ENCODE assay signal across 9 cellular contexts in the genomic region with DNA sequence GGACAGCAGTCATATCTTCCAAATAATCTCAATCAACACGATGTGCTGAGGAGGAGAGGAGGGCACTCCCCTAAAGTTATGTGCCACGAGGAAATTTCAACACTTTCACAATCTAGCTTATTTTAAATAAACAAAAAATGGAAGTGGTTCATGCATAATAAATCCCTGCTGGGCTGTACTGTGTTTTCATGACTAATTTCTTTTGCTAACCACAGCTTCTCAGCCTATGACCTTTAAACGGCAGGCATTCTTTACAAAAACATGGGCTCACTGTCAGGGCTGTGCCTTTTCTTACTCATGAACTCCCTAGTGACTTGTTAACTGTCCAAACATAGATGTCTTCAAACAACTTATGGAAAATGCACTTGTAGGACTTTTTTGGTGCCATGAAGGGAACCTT.
A peak's percentile ranks its signal among the peaks of the same experiment; 100 is the strongest.
DNase-seq lines count a peak whose midpoint lies in the region; ATAC-seq, FAIRE-seq and TF ChIP-seq lines count a peak whose summit lies in the region.
"Had no signal": no experiment of that assay in that cellular context is flagged by ENCODE, and none has a peak within 500 bp of the region (broad histone marks: within the 10 kb centered on the region; RNA-seq: fewer than 3 reads in every experiment).

No MANE protein-coding gene starts in this region.

- H3K27me3 ChIP-seq in HAP-1 (ENCODE audit: low read depth) (no peaks in the 10 kb centered on the region), small intestine (ENCODE audit: control insufficient read depth in 2 of 2, insufficient read depth in 2 of 2, low read length in 2 of 2) (no peaks in the 10 kb centered on the region), WERI-Rb-1 (ENCODE audit: insufficient read depth, low read depth, severe bottlenecking) (no peaks in the 10 kb centered on the region)
- H3K27me3 ChIP-seq: colonic mucosa had no signal

- DNase-seq in HAP-1 (ENCODE audit: low spot score in 2 of 2) = peak; percentile 23 to 70
- DNase-seq in RCC 7860 (ENCODE audit: low spot score) = peak; percentile 90
- DNase-seq in fibroblast of gingiva (ENCODE audit: low read depth) = peak; percentile 95
- DNase-seq in small intestine = peak; percentile 41
- DNase-seq in caudate nucleus (lab: John Stamatoyannopoulos, UW) = no peak
- no peak for DNase-seq in NCI-H1694 (lab: John Stamatoyannopoulos, UW)
- no peak for DNase-seq in WERI-Rb-1
- DNase-seq: colonic mucosa had no signal

- WGBS in small intestine, 3 donors = 1 to 10% (median 5%) methylated on average over 3 of the region's 3 CpGs

- H3K4me1 ChIP-seq in HAP-1 (peaks cover 16% of the 10 kb centered on the region), small intestine (ENCODE audit: control insufficient read depth in 2 of 2, insufficient read depth in 1 of 2, low read depth in 1 of 2, low read length in 1 of 2) (no peaks in the 10 kb centered on the region)
- H3K4me1 ChIP-seq: colonic mucosa had no signal

- FAIRE-seq in RCC 7860 (lab: Jason Lieb, UNC) (peak; percentile 97), small intestine (lab: Jason Lieb, UNC) (no peak)

- H3K4me3 ChIP-seq in HAP-1 = no peak overlapping the region
- H3K4me3 ChIP-seq in small intestine (ENCODE audit: low read depth in 1 of 2, low read length in 2 of 2) = no peak overlapping the region
- no peak overlapping the region for H3K4me3 ChIP-seq in WERI-Rb-1 (ENCODE audit: low read depth, low read length)
- H3K4me3 ChIP-seq: colonic mucosa had no signal

- no peak for TF ChIP-seq CTCF in WERI-Rb-1 (IDR thresholded peaks at IDR 0.05; ENCODE audit: low read depth, low read length)

- H3K27ac ChIP-seq in small intestine (ENCODE audit: low read depth in 1 of 2, low read length in 1 of 2) (no peak overlapping the region), caudate nucleus (ENCODE audit: low read depth, low read length) (no peak overlapping the region), WERI-Rb-1 (no peak overlapping the region)
- H3K27ac ChIP-seq: colonic mucosa had no signal

- no peaks in the 10 kb centered on the region for H3K36me3 ChIP-seq in HAP-1 (replicated peaks)
- no peaks in the 10 kb centered on the region for H3K36me3 ChIP-seq in small intestine (ENCODE audit: control insufficient read depth in 2 of 2, insufficient read depth in 2 of 2, low read length in 2 of 2)
- H3K36me3 ChIP-seq in WERI-Rb-1 = no peaks in the 10 kb centered on the region
- H3K36me3 ChIP-seq: colonic mucosa had no signal

- ATAC-seq in HG03135 (IDR thresholded peaks at IDR 0.05; ENCODE audit: unreplicated experiment) = no peak

- in situ Hi-C loops in HAP-1 (cut with MboI; ENCODE audit: low sequenced_read_pairs) = no loop called here

- H3K9me3 ChIP-seq in HAP-1 = no peaks in the 10 kb centered on the region
- H3K9me3 ChIP-seq in small intestine (ENCODE audit: control insufficient read depth, low read depth) = no peaks in the 10 kb centered on the region
- no peaks in the 10 kb centered on the region for H3K9me3 ChIP-seq in WERI-Rb-1 (ENCODE audit: severe bottlenecking)
- H3K9me3 ChIP-seq: colonic mucosa had no signal

Comparison
In these comparisons a context has a peak if more than half of its experiments do, and no peak if none do; other contexts are left out.
1. DNase-seq: peak in HAP-1 (2 of 2), RCC 7860 (single experiment), fibroblast of gingiva (single experiment) and small intestine (single experiment); none in caudate nucleus (0 of 61), NCI-H1694 (single experiment) and WERI-Rb-1 (single experiment).